In genomic region chr6:152206072-152206818, GRCh38 we compare ENCODE assay signal across 8 cellular contexts.
A peak's percentile ranks its signal among the peaks of the same experiment; 100 is the strongest.
DNase-seq lines count a peak whose midpoint lies in the region; ATAC-seq, FAIRE-seq and TF ChIP-seq lines count a peak whose summit lies in the region.

No MANE protein-coding gene starts in this region.

- no peaks in the 10 kb centered on the region for H3K4me1 ChIP-seq in left ventricle myocardium inferior

- H3K4me3 Mint-ChIP-seq in activated T-cell treated with anti-CD3 and anti-CD28 coated beads, Interleukin-2, amount 50 U/mL, for 4 hours, result no peak overlapping the region

- H3K27me3 Mint-ChIP-seq in activated T-cell treated with anti-CD3 and anti-CD28 coated beads, Interleukin-2, amount 50 U/mL, for 4 hours (ENCODE audit: low read depth), result no peaks in the 10 kb centered on the region

- H3K4me3 ChIP-seq in left ventricle myocardium inferior, result no peak overlapping the region

- H3K9me3 ChIP-seq in left ventricle myocardium inferior (replicated peaks), result no peaks in the 10 kb centered on the region

- DNase-seq in AML-193 (lab: John Stamatoyannopoulos, UW), result peak; percentile 3 to 12
- peak; percentile 7 for DNase-seq in HTR-8/SVneo (ENCODE audit: insufficient read length, low spot score)
- DNase-seq in activated T-cell treated with anti-CD3 and anti-CD28 coated beads, Interleukin-2, amount 50 U/mL, for 4 hours, result peak; percentile 31
- DNase-seq in left ventricle myocardium inferior, result peak; percentile 26
- peak; percentile 33 to 53 for DNase-seq in stimulated activated CD4-positive, alpha-beta T cell treated with anti-CD3 and anti-CD28 coated beads, Interleukin-4, amount 100 ng/mL, for 4 hours
- no peak for DNase-seq in NCI-H2227 (lab: John Stamatoyannopoulos, UW; ENCODE audit: unreplicated experiment)
- no peak for DNase-seq in NCI-H1048 (lab: John Stamatoyannopoulos, UW)

- peak; percentile 57 for FAIRE-seq in HTR-8/SVneo (lab: Jason Lieb, UNC)

- peak; percentile 64 for TF ChIP-seq CTCF in left ventricle myocardium inferior (IDR thresholded peaks at IDR 0.05; ENCODE audit: borderline replicate concordance)

- no peaks in the 10 kb centered on the region for H3K27me3 ChIP-seq in left ventricle myocardium inferior (ENCODE audit: low read depth)

- H3K36me3 Mint-ChIP-seq in activated T-cell treated with anti-CD3 and anti-CD28 coated beads, Interleukin-2, amount 50 U/mL, for 4 hours (ENCODE audit: insufficient read depth), result peaks cover 46% of the 10 kb centered on the region

- intact Hi-C loops in left ventricle myocardium inferior (cut with micrococcal nuclease), result no loop called here

- no peaks in the 10 kb centered on the region for H3K4me1 Mint-ChIP-seq in activated T-cell treated with anti-CD3 and anti-CD28 coated beads, Interleukin-2, amount 50 U/mL, for 4 hours (ENCODE audit: low read depth)

- H3K36me3 ChIP-seq in left ventricle myocardium inferior, result peaks cover 98% of the 10 kb centered on the region

- no peaks in the 10 kb centered on the region for H3K9me3 Mint-ChIP-seq in activated T-cell treated with anti-CD3 and anti-CD28 coated beads, Interleukin-2, amount 50 U/mL, for 4 hours

- peak in 1 of 2 donors; percentile 51 for ATAC-seq in activated T-cell treated with anti-CD3 and anti-CD28 coated beads, Interleukin-2, amount 50 U/mL, for 4 hours
- ATAC-seq in GM18511 (IDR thresholded peaks at IDR 0.05; ENCODE audit: unreplicated experiment), result no peak

- no peak overlapping the region for H3K27ac ChIP-seq in left ventricle myocardium inferior (replicated peaks)

Comparison
In these comparisons a context has a peak if more than half of its experiments do, and no peak if none do; other contexts are left out.
1. DNase-seq: peak in AML-193 (2 of 2), HTR-8/SVneo (single experiment), activated T-cell treated with anti-CD3 and anti-CD28 coated beads, Interleukin-2, amount 50 U/mL, for 4 hours (single experiment), left ventricle myocardium inferior (single experiment) and stimulated activated CD4-positive, alpha-beta T cell treated with anti-CD3 and anti-CD28 coated beads, Interleukin-4, amount 100 ng/mL, for 4 hours (2 of 2); none in NCI-H2227 (single experiment) and NCI-H1048 (single experiment).